Comparison of ENCODE assay signal across 9 cellular contexts in genomic region chr2:69797836-69798465, GRCh38. TPM values are rescaled to one million over a fixed set of nuclear protein-coding genes. Genes with fewer than 3 reads are reported as not detected.
A peak's percentile ranks its signal among the peaks of the same experiment; 100 is the strongest.
DNase-seq lines count a peak whose midpoint lies in the region; ATAC-seq and TF ChIP-seq lines count a peak whose summit lies in the region.
"Had no signal": no experiment of that assay in that cellular context is flagged by ENCODE, and none has a peak within 500 bp of the region (broad histone marks: within the 10 kb centered on the region; RNA-seq: fewer than 3 reads in every experiment).

No MANE protein-coding gene starts in this region.

- WGBS in neuronal stem cell (ENCODE audit: extremely low coverage in 2 of 2, insufficient read length in 2 of 2, insufficient replicate concordance in 1 of 2), 2 donors, result no CpG with 5 or more reads among the region's 3 CpGs

- no peak overlapping the region for H3K14ac ChIP-seq in neuronal stem cell (ENCODE audit: low read length)

- peak overlapping the region; percentile 73 for H3K4me3 Mint-ChIP-seq in activated B cell treated with CpG ODN at 0.5 μM for 24 hours

- no peaks in the 10 kb centered on the region for H3K9me3 Mint-ChIP-seq in activated B cell treated with CpG ODN at 0.5 μM for 24 hours

- peaks cover 50% of the 10 kb centered on the region for H3K4me1 Mint-ChIP-seq in activated B cell treated with CpG ODN at 0.5 μM for 24 hours

- peaks cover 11 to 17% of the 10 kb centered on the region in 2 donors for H3K4me1 ChIP-seq in neuronal stem cell (ENCODE audit: control insufficient read depth in 2 of 2, insufficient read depth in 1 of 2, low read depth in 1 of 2, low read length in 2 of 2)

- no peaks in the 10 kb centered on the region for H3K27me3 Mint-ChIP-seq in activated B cell treated with CpG ODN at 0.5 μM for 24 hours

- no peaks in the 10 kb centered on the region for H3K36me3 ChIP-seq in neuronal stem cell (replicated peaks in 1 of 2; ENCODE audit: control insufficient read depth in 2 of 2, insufficient read depth in 2 of 2, low read length in 2 of 2)

- no peak overlapping the region for H3K4me2 ChIP-seq in neuronal stem cell (ENCODE audit: insufficient read depth, low read length, poor library complexity, severe bottlenecking)

- H3K4me3 ChIP-seq in GM12875 (ENCODE audit: low read depth, low read length), result peak overlapping the region; percentile 46
- peak overlapping the region in 1 of 7 experiments; percentile 5 for H3K4me3 ChIP-seq in skin epidermis
- H3K4me3 ChIP-seq in neuronal stem cell (ENCODE audit: low read length in 2 of 2), result no peak overlapping the region

- H2BK15ac ChIP-seq in neuronal stem cell (ENCODE audit: low read length), result no peak overlapping the region

- H4K8ac ChIP-seq in neuronal stem cell (ENCODE audit: low read depth, low read length), result no peak overlapping the region

- H3K79me1 ChIP-seq in neuronal stem cell (ENCODE audit: low read depth, low read length), result no peaks in the 10 kb centered on the region

- no peak overlapping the region for H2AK5ac ChIP-seq in neuronal stem cell (ENCODE audit: low read depth, low read length)

- no peaks in the 10 kb centered on the region for H3K9me3 ChIP-seq in neuronal stem cell (replicated peaks in 1 of 2; ENCODE audit: control insufficient read depth in 2 of 2, insufficient read depth in 1 of 2, low read depth in 1 of 2, low read length in 2 of 2)

- H3K4ac ChIP-seq in neuronal stem cell (ENCODE audit: low read length), result no peak overlapping the region

- TF ChIP-seq CTCF in GM12875 (IDR thresholded peaks at IDR 0.05; ENCODE audit: borderline replicate concordance, insufficient read depth, low read depth, low read length) (no peak), activated B cell treated with CpG ODN at 0.5 μM for 24 hours (IDR thresholded peaks at IDR 0.05) (no peak)

- H3K18ac ChIP-seq in neuronal stem cell (ENCODE audit: low read length), result no peak overlapping the region

- no peak for ATAC-seq in activated B cell treated with CpG ODN at 0.5 μM for 24 hours (ENCODE audit: low read depth)
- no peak for ATAC-seq in HG03354 (IDR thresholded peaks at IDR 0.05; ENCODE audit: poor library complexity, severe bottlenecking, unreplicated experiment)
- no peak for ATAC-seq in esophagus mucosa

- peaks cover 0 to 26% (median 0%) of the 10 kb centered on the region in 3 experiments for H3K27me3 ChIP-seq in neuronal stem cell (ENCODE audit: control insufficient read depth in 3 of 3, insufficient read depth in 3 of 3, low read depth in 1 of 3, low read length in 3 of 3)

- intact Hi-C loops in activated B cell treated with CpG ODN at 0.5 μM for 24 hours (cut with micrococcal nuclease), result no loop called here

- no peak for DNase-seq in activated B cell treated with CpG ODN at 0.5 μM for 24 hours
- DNase-seq in islet precursor cell, result peak; percentile 63
- DNase-seq in neuronal stem cell (ENCODE audit: low spot score), result no peak
- DNase-seq in inferior parietal cortex (ENCODE audit: extremely low spot score), result no peak

- no peak overlapping the region for H2AFZ ChIP-seq in neuronal stem cell (ENCODE audit: low read length)

- H2BK5ac ChIP-seq in neuronal stem cell (ENCODE audit: low read length), result no peak overlapping the region

- no peak overlapping the region for H4K91ac ChIP-seq in neuronal stem cell (ENCODE audit: low read depth, low read length, poor library complexity)

- peak overlapping the region; percentile 76 for H3K27ac Mint-ChIP-seq in activated B cell treated with CpG ODN at 0.5 μM for 24 hours
- H3K27ac Mint-ChIP-seq: activated naive CD8-positive, alpha-beta T cell had no signal

- H3K9ac ChIP-seq in neuronal stem cell (ENCODE audit: low read depth, low read length, poor library complexity), result no peak overlapping the region

- CTCF ChIA-PET in activated B cell treated with CpG ODN at 0.5 μM for 24 hours (lab: Charles Lee), result no interaction called here

- no peak overlapping the region for H2BK12ac ChIP-seq in neuronal stem cell (ENCODE audit: low read length)

- no peak overlapping the region for H2BK120ac ChIP-seq in neuronal stem cell (ENCODE audit: low read depth, low read length)

- POLR2A ChIA-PET in activated B cell treated with CpG ODN at 0.5 μM for 24 hours (lab: Charles Lee), result no interaction called here

- H3K27ac ChIP-seq in skin epidermis, result peak overlapping the region in 16 of 21 experiments; percentile 4 to 80 (median 52)
- H3K27ac ChIP-seq in neuronal stem cell (replicated peaks; ENCODE audit: low read length), result no peak overlapping the region

- peaks cover under 1% of the 10 kb centered on the region for H3K36me3 Mint-ChIP-seq in activated B cell treated with CpG ODN at 0.5 μM for 24 hours (ENCODE audit: low read depth)

- no peak overlapping the region for H3K23ac ChIP-seq in neuronal stem cell (ENCODE audit: low read depth, low read length, poor library complexity)

RNA-seq across cellular contexts. Expression of gene GMCL1, which starts 31.5 kb away (rescaled TPM):
- total RNA-seq in activated B cell treated with CpG ODN at 0.5 μM for 24 hours (8.0 and 13.0 TPM in 2 replicates), esophagus mucosa (9.5 TPM)
- polyA plus RNA-seq in neuronal stem cell (2013, experiment 1 of 2), result 25.9 TPM
- polyA plus RNA-seq in neuronal stem cell (2013, experiment 2 of 2), result 31.8 TPM

RNA-seq across cellular contexts. Expression of gene ANXA4, which starts 56.0 kb away (rescaled TPM):
- 32.0 and 35.4 TPM in 2 replicates for total RNA-seq in activated B cell treated with CpG ODN at 0.5 μM for 24 hours
- 6.2 TPM for polyA plus RNA-seq in neuronal stem cell (2013, experiment 1 of 2)
- polyA plus RNA-seq in neuronal stem cell (2013, experiment 2 of 2), result 6.6 TPM
- total RNA-seq in esophagus mucosa, result 71.8 TPM
